38 cellular contexts compared by ENCODE assay signal in the genomic region with DNA sequence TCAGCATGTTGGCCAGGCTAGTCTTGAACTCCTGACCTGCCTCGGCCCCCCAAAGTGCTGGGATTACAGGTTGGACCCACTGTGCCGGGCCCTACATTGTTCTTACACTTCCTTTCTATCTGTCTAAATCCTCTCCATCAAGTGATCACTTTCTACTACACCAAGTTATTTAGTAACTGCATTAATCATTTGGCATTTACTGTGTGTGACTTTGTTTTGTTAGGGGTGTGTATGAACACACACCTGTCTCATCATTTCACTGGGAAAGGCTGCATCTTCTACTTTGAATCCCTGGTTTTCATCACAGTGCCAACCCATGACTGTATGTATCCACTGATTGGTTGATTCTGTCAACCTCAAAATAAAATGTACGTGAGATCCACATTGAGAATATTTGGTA.
"Had no signal": no experiment of that assay in that cellular context is flagged by ENCODE, and none has a peak within 500 bp of the region (broad histone marks: within the 10 kb centered on the region; RNA-seq: fewer than 3 reads in every experiment).

No MANE protein-coding gene starts in this region.

- H3K4me3 ChIP-seq: adrenal gland, ascending aorta, body of pancreas, breast epithelium, cardiac muscle cell had no signal

- H3K4me1 Mint-ChIP-seq: brain; central memory CD8-positive, alpha-beta T cell had no signal

- H3K27ac Mint-ChIP-seq: activated naive CD4-positive, alpha-beta T cell treated with anti-CD3 and anti-CD28 coated beads for 36 hours; activated naive CD4-positive, alpha-beta T cell treated with anti-CD3 and anti-CD28 coated beads, Interleukin-2, amount 10 ng/mL, durations not matched to agents 7 days and 5 days; activated naive CD4-positive, alpha-beta T cell treated with anti-CD3 and anti-CD28 coated beads, Interleukin-2, amount 50 U/mL, for 24 hours; activated naive CD4-positive, alpha-beta T cell treated with anti-CD3 and anti-CD28 coated beads, Interleukin-2, amount 50 U/mL, for 72 hours; activated naive CD8-positive, alpha-beta T cell; activated naive CD8-positive, alpha-beta T cell treated with anti-CD3 and anti-CD28 coated beads for 36 hours; activated naive CD8-positive, alpha-beta T cell treated with anti-CD3 and anti-CD28 coated beads, Interleukin-2, amount 10 ng/mL, durations not matched to agents 7 days and 5 days; activated naive CD8-positive, alpha-beta T cell treated with anti-CD3 and anti-CD28 coated beads, Interleukin-2, amount 50 U/mL, for 24 hours; activated T-cell treated with anti-CD3 and anti-CD28 coated beads, Interleukin-2, amount 50 U/mL, for 24 hours; activated T-cell treated with anti-CD3 and anti-CD28 coated beads, Interleukin-2, amount 50 U/mL, for 72 hours; activated T-helper 1 cell treated with anti-CD3 and anti-CD28 coated beads, Interleukin-12 subunit alpha, Interleukin-12 subunit beta, Interleukin-2, Interleukin-4 antibody, amounts not matched to agents 30 ng/mL and 10 ng/mL and 1 ng/mL, durations not matched to agents 14 hours and 24 hours and 36 hours; activated T-helper 17 cell treated with anti-CD3 and anti-CD28 coated beads, Interleukin-2, amount 50 U/mL, for 72 hours; activated T-helper 2 cell treated with anti-CD3 and anti-CD28 coated beads, Interferon-gamma antibody, Interleukin-2, Interleukin-4, amounts not matched to agents 10 μg/mL and 5 μg/mL and 100 μg/mL, durations not matched to agents 14 hours and 24 hours and 36 hours; brain had no signal

- H3K36me3 ChIP-seq: adrenal gland, ascending aorta, brain microvascular endothelial cell, breast epithelium, cardiac muscle cell had no signal

- H3K4me3 Mint-ChIP-seq: activated naive CD4-positive, alpha-beta T cell treated with anti-CD3 and anti-CD28 coated beads for 36 hours; activated naive CD4-positive, alpha-beta T cell treated with anti-CD3 and anti-CD28 coated beads, Interleukin-2, amount 10 ng/mL, durations not matched to agents 7 days and 5 days; activated naive CD4-positive, alpha-beta T cell treated with anti-CD3 and anti-CD28 coated beads, Interleukin-2, amount 50 U/mL, for 24 hours; activated naive CD8-positive, alpha-beta T cell; activated naive CD8-positive, alpha-beta T cell treated with anti-CD3 and anti-CD28 coated beads for 36 hours; activated naive CD8-positive, alpha-beta T cell treated with anti-CD3 and anti-CD28 coated beads, Interleukin-2, amount 10 ng/mL, durations not matched to agents 7 days and 5 days; activated naive CD8-positive, alpha-beta T cell treated with anti-CD3 and anti-CD28 coated beads, Interleukin-2, amount 50 U/mL, for 24 hours; activated T-cell treated with anti-CD3 and anti-CD28 coated beads, Interleukin-2, amount 50 U/mL, for 24 hours; activated T-cell treated with anti-CD3 and anti-CD28 coated beads, Interleukin-2, amount 50 U/mL, for 4 hours; activated T-cell treated with anti-CD3 and anti-CD28 coated beads, Interleukin-2, amount 50 U/mL, for 72 hours; activated T-helper 1 cell treated with anti-CD3 and anti-CD28 coated beads, Interleukin-12 subunit alpha, Interleukin-12 subunit beta, Interleukin-2, Interleukin-4 antibody, amounts not matched to agents 30 ng/mL and 10 ng/mL and 1 ng/mL, durations not matched to agents 14 hours and 24 hours and 36 hours; activated T-helper 17 cell treated with anti-CD3 and anti-CD28 coated beads, Interleukin-2, amount 50 U/mL, for 72 hours; brain; central memory CD8-positive, alpha-beta T cell had no signal

- H3K9me3 Mint-ChIP-seq: activated naive CD4-positive, alpha-beta T cell treated with anti-CD3 and anti-CD28 coated beads, Interleukin-2, amount 50 U/mL, for 24 hours had no signal

- DNase-seq: activated effector memory CD4-positive, alpha-beta T cell treated with anti-CD3 and anti-CD28 coated beads, Interleukin-2, amount 50 U/mL, for 16 hours; activated effector memory CD4-positive, alpha-beta T cell treated with Interleukin-2 at 50 U/mL for 16 hours; activated gamma-delta T cell; activated gamma-delta T cell treated with Interleukin-2 at 50 U/mL for 16 hours; activated naive CD4-positive, alpha-beta T cell; activated naive CD4-positive, alpha-beta T cell treated with anti-CD3 and anti-CD28 coated beads for 36 hours; activated naive CD4-positive, alpha-beta T cell treated with anti-CD3 and anti-CD28 coated beads, Interleukin-2, amount 10 ng/mL, durations not matched to agents 7 days and 5 days; activated naive CD4-positive, alpha-beta T cell treated with anti-CD3 and anti-CD28 coated beads, Interleukin-2, amount 50 U/mL, for 16 hours; activated naive CD4-positive, alpha-beta T cell treated with Interleukin-2 at 50 U/mL for 16 hours; activated naive CD8-positive, alpha-beta T cell treated with anti-CD3 and anti-CD28 coated beads for 36 hours; activated naive CD8-positive, alpha-beta T cell treated with anti-CD3 and anti-CD28 coated beads, Interleukin-2, amount 10 ng/mL, durations not matched to agents 7 days and 5 days; activated naive CD8-positive, alpha-beta T cell treated with anti-CD3 and anti-CD28 coated beads, Interleukin-2, amount 50 U/mL, for 24 hours; activated T-cell treated with anti-CD3 and anti-CD28 coated beads, Interleukin-2, amount 50 U/mL, for 1 hour; activated T-cell treated with anti-CD3 and anti-CD28 coated beads, Interleukin-2, amount 50 U/mL, for 24 hours; activated T-cell treated with anti-CD3 and anti-CD28 coated beads, Interleukin-2, amount 50 U/mL, for 4 hours; activated T-cell treated with anti-CD3 and anti-CD28 coated beads, Interleukin-2, amount 50 U/mL, for 48 hours; activated T-cell treated with anti-CD3 and anti-CD28 coated beads, Interleukin-2, amount 50 U/mL, for 72 hours; adrenal gland; amniotic stem cell; amygdala; anterior cingulate cortex; aorta; body of pancreas; brain microvascular endothelial cell; caudate nucleus; central memory CD4-positive, alpha-beta T cell; cerebellar nuclear complex had no signal

- H3K9me3 ChIP-seq: adrenal gland, ascending aorta, body of pancreas, breast epithelium had no signal

- H3K36me3 Mint-ChIP-seq: activated naive CD4-positive, alpha-beta T cell treated with anti-CD3 and anti-CD28 coated beads, Interleukin-2, amount 10 ng/mL, durations not matched to agents 7 days and 5 days; activated naive CD4-positive, alpha-beta T cell treated with anti-CD3 and anti-CD28 coated beads, Interleukin-2, amount 50 U/mL, for 24 hours; brain had no signal

- H3K4me1 ChIP-seq: adrenal gland, ascending aorta, body of pancreas, breast epithelium had no signal

- H3K27me3 Mint-ChIP-seq: activated naive CD4-positive, alpha-beta T cell treated with anti-CD3 and anti-CD28 coated beads, Interleukin-2, amount 10 ng/mL, durations not matched to agents 7 days and 5 days; activated naive CD4-positive, alpha-beta T cell treated with anti-CD3 and anti-CD28 coated beads, Interleukin-2, amount 50 U/mL, for 24 hours; activated naive CD8-positive, alpha-beta T cell; activated naive CD8-positive, alpha-beta T cell treated with anti-CD3 and anti-CD28 coated beads, Interleukin-2, amount 50 U/mL, for 24 hours; activated T-cell treated with anti-CD3 and anti-CD28 coated beads, Interleukin-2, amount 50 U/mL, for 24 hours; activated T-helper 17 cell treated with anti-CD3 and anti-CD28 coated beads, Interleukin-2, amount 50 U/mL, for 72 hours; brain had no signal

- H3K27me3 ChIP-seq: adrenal gland, ascending aorta, body of pancreas, brain microvascular endothelial cell, breast epithelium, cardiac muscle cell had no signal
